In genomic region chr13:110126391-110126961, GRCh38 we compare ENCODE assay signal across 9 cellular contexts.
DNase-seq lines count a peak whose midpoint lies in the region; ATAC-seq, FAIRE-seq and TF ChIP-seq lines count a peak whose summit lies in the region.
"Had no signal": no experiment of that assay in that cellular context is flagged by ENCODE, and none has a peak within 500 bp of the region (broad histone marks: within the 10 kb centered on the region; RNA-seq: fewer than 3 reads in every experiment).

No MANE protein-coding gene starts in this region.

- H3K4me3 ChIP-seq in fibroblast of pulmonary artery (replicated peaks; ENCODE audit: low read depth, low read length): peak overlapping the region; percentile 28
- no peak overlapping the region for H3K4me3 ChIP-seq in ovary
- no peak overlapping the region for H3K4me3 ChIP-seq in testis

- TF ChIP-seq CTCF in fibroblast of pulmonary artery (IDR thresholded peaks at IDR 0.05; ENCODE audit: low read length, missing control alignments) (no peak), ovary (IDR thresholded peaks at IDR 0.05) (no peak), testis (IDR thresholded peaks at IDR 0.05) (no peak)

- 5 to 7% (median 6%) methylated on average over 12 of the region's 12 CpGs for WGBS in ovary, 3 donors
- WGBS in testis, 2 donors: 42 to 54% methylated on average over 12 of the region's 12 CpGs

- H3K4me1 ChIP-seq in ovary (ENCODE audit: insufficient read depth) (peaks cover 6% of the 10 kb centered on the region), testis (peaks cover 10% of the 10 kb centered on the region)

- no peaks in the 10 kb centered on the region for H3K36me3 ChIP-seq in ovary
- H3K36me3 ChIP-seq in testis (ENCODE audit: low read depth, missing control alignments): no peaks in the 10 kb centered on the region

- H3K27me3 ChIP-seq in ovary: no peaks in the 10 kb centered on the region
- no peaks in the 10 kb centered on the region for H3K27me3 ChIP-seq in testis

- TF ChIP-seq POLR2A in ovary (IDR thresholded peaks at IDR 0.05) (no peak), testis (IDR thresholded peaks at IDR 0.05) (no peak)

- no peak for TF ChIP-seq EP300 in ovary (IDR thresholded peaks at IDR 0.05)

- DNase-seq in DMS153 treated with DMSO at 0.1 percent for 48 hours (lab: John Stamatoyannopoulos, UW; ENCODE audit: unreplicated experiment) (peak; percentile 57), RCC 7860 (ENCODE audit: low spot score) (peak; percentile 90), fibroblast of pulmonary artery (ENCODE audit: low read depth) (peak; percentile 98), ovary (peak in 3 of 5 donors; percentile 37 to 57 (median 40)), testis (no peak), NCI-H2171 (lab: John Stamatoyannopoulos, UW) (no peak), D341Med (ENCODE audit: low spot score) (no peak)
- DNase-seq: activated naive CD8-positive, alpha-beta T cell treated with anti-CD3 and anti-CD28 coated beads, Interleukin-2, amount 10 ng/mL, durations not matched to agents 7 days and 5 days had no signal

- H3K9me3 ChIP-seq in ovary: no peaks in the 10 kb centered on the region
- no peaks in the 10 kb centered on the region for H3K9me3 ChIP-seq in testis

- FAIRE-seq in RCC 7860 (lab: Jason Lieb, UNC): peak; percentile 90

- H3K27ac ChIP-seq in ovary (peak overlapping the region; percentile 20 to 21), testis (no peak overlapping the region)

- intact Hi-C loops in ovary (cut with DNase I): no loop called here
- intact Hi-C loops in testis (cut with DNase I; ENCODE audit: low total_unique reads): no loop called here

- ATAC-seq in HG02970 (IDR thresholded peaks at IDR 0.05; ENCODE audit: low FRiP score, unreplicated experiment): no peak

Comparison
In these comparisons a context has a peak if more than half of its experiments do, and no peak if none do; other contexts are left out.
1. DNase-seq: peak in DMS153 treated with DMSO at 0.1 percent for 48 hours (single experiment), RCC 7860 (single experiment), fibroblast of pulmonary artery (single experiment) and ovary (3 of 5); none in testis (single experiment), NCI-H2171 (single experiment) and D341Med (single experiment).
2. H3K27ac ChIP-seq: peak in ovary (2 of 2); none in testis (0 of 2).